22 cellular contexts compared by ENCODE assay signal in genomic region chr11:118091690-118092089, GRCh38. TPM values are rescaled to one million over a fixed set of nuclear protein-coding genes. Genes with fewer than 3 reads are reported as not detected.
DNase-seq lines count a peak whose midpoint lies in the region; ATAC-seq, FAIRE-seq and TF ChIP-seq lines count a peak whose summit lies in the region.
"Had no signal": no experiment of that assay in that cellular context is flagged by ENCODE, and none has a peak within 500 bp of the region (broad histone marks: within the 10 kb centered on the region; RNA-seq: fewer than 3 reads in every experiment).

No MANE protein-coding gene starts in this region.

- in situ Hi-C loops in HepG2 (cut with HindIII; ENCODE audit: extremely low pct_ligation_motif_present, low pct_unique_long_range_greater_than_20kb) = no loop called here

- DNase-seq in HepG2 (ENCODE audit: low spot score) (no peak), right lobe of liver (no peak), mucosa of descending colon (no peak), small intestine (peak; percentile 62), thyroid gland (no peak)
- no peak for DNase-seq in stimulated activated naive CD4-positive, alpha-beta T cell treated with Interleukin-2 at 50 U/mL for 16 hours (lab: John Stamatoyannopoulos, UW)
- DNase-seq: BE2C; C1 segment of cervical spinal cord; CD4-positive, CD25-positive, alpha-beta regulatory T cell; CD8-positive, alpha-beta memory T cell; COR-L47; GM23248; IMR-90 had no signal

- no peak for TF ChIP-seq RAD21 in HepG2 (CRISPR knock-in tag; IDR thresholded peaks at IDR 0.05)

- TF ChIP-seq CTCF in HepG2 (CRISPR knock-in tag; IDR thresholded peaks at IDR 0.05) (no peak), right lobe of liver (IDR thresholded peaks at IDR 0.05) (no peak), mucosa of descending colon (IDR thresholded peaks at IDR 0.05) (no peak), thyroid gland (IDR thresholded peaks at IDR 0.05) (no peak)

- H3K27ac ChIP-seq in HepG2 (ENCODE audit: extremely low read length, insufficient read depth, low read length) (no peak overlapping the region), right lobe of liver (no peak overlapping the region), small intestine (ENCODE audit: low read depth in 1 of 2, low read length in 1 of 2) (no peak overlapping the region), thyroid gland (no peak overlapping the region)
- H3K27ac ChIP-seq: GM23248, HL-60 had no signal

- peaks cover 0 to 7% of the 10 kb centered on the region in 2 experiments; a peak in 1 of 5 replicates for H3K27me3 ChIP-seq in HepG2 (ENCODE audit: control insufficient read depth in 1 of 2, insufficient read depth in 2 of 2, low read length in 2 of 2)
- H3K27me3 ChIP-seq in right lobe of liver = no peaks in the 10 kb centered on the region
- no peaks in the 10 kb centered on the region for H3K27me3 ChIP-seq in small intestine (ENCODE audit: control insufficient read depth in 2 of 2, insufficient read depth in 2 of 2, low read length in 2 of 2)
- H3K27me3 ChIP-seq in thyroid gland = no peaks in the 10 kb centered on the region

- H3K4me1 ChIP-seq in HepG2 (ENCODE audit: insufficient read depth, low read length) (peaks cover 93% of the 10 kb centered on the region), right lobe of liver (peaks cover 0 to 7% (median 0%) of the 10 kb centered on the region in 4 donors), mucosa of descending colon (ENCODE audit: low read depth) (peaks cover 36% of the 10 kb centered on the region), small intestine (ENCODE audit: control insufficient read depth in 2 of 2, insufficient read depth in 1 of 2, low read depth in 1 of 2, low read length in 1 of 2) (peaks cover 5 to 9% of the 10 kb centered on the region in 2 donors), thyroid gland (peaks cover 0 to 14% of the 10 kb centered on the region in 2 donors)
- H3K4me1 ChIP-seq: BE2C, HAP-1 had no signal

- intact Hi-C loops in HepG2 (cut with micrococcal nuclease; ENCODE audit: unreplicated experiment) = no loop called here
- intact Hi-C loops in right lobe of liver (cut with DNase I) = no loop called here
- intact Hi-C loops in mucosa of descending colon (cut with DNase I, micrococcal nuclease) = no loop called here
- intact Hi-C loops in thyroid gland (cut with DNase I) = no loop called here

- no peak overlapping the region for H2AFZ ChIP-seq in HepG2 (ENCODE audit: low read length)
- H2AFZ ChIP-seq: GM23248 had no signal

- POLR2A ChIA-PET in HepG2 (lab: Yijun Ruan, JAX) = no interaction called here

- CTCF ChIA-PET in HepG2 (lab: Yijun Ruan, JAX; ENCODE audit: low intra/inter-chr PET ratio, low total read pairs) = no interaction called here

- H3K36me3 ChIP-seq in HepG2 (replicated peaks in 1 of 2; ENCODE audit: control insufficient read depth in 1 of 2, insufficient read depth in 2 of 2, low read length in 2 of 2) (no peaks in the 10 kb centered on the region), right lobe of liver (no peaks in the 10 kb centered on the region), mucosa of descending colon (ENCODE audit: low read depth) (peaks cover 5% of the 10 kb centered on the region), small intestine (ENCODE audit: control insufficient read depth in 2 of 2, insufficient read depth in 2 of 2, low read length in 2 of 2) (no peaks in the 10 kb centered on the region), thyroid gland (no peaks in the 10 kb centered on the region)
- H3K36me3 ChIP-seq: BE2C, HAP-1 had no signal

- H3K9me3 ChIP-seq in HepG2 (ENCODE audit: low read length) (peaks cover 12% of the 10 kb centered on the region), right lobe of liver (no peaks in the 10 kb centered on the region), mucosa of descending colon (no peaks in the 10 kb centered on the region), small intestine (ENCODE audit: control insufficient read depth, low read depth) (no peaks in the 10 kb centered on the region), thyroid gland (no peaks in the 10 kb centered on the region)

- BruUV-seq in HepG2 (replicated peaks; lab: Mats Ljungman, UMichigan) = no TSS peak

- no peaks in the 10 kb centered on the region for H3K79me2 ChIP-seq in HepG2 (ENCODE audit: insufficient read depth, low read length)

- peak overlapping the region; percentile 45 for H3K4me2 ChIP-seq in HepG2 (ENCODE audit: low read depth, low read length)

- WGBS in HepG2 (ENCODE audit: low lambda C conversion rate) = 16% methylated on average over 6 of the region's 6 CpGs
- WGBS in right lobe of liver (ENCODE audit: insufficient coverage, low coverage, low lambda C conversion rate, missing lambda C conversion rate) = 38% methylated on average over 4 of the region's 6 CpGs
- 13 to 45% (median 34%) methylated on average over 6 of the region's 6 CpGs for WGBS in small intestine, 3 donors
- WGBS in thyroid gland, 2 donors = 86 to 91% methylated on average over 6 of the region's 6 CpGs

- H3K4me3 ChIP-seq in HepG2 (replicated peaks in 1 of 3; ENCODE audit: insufficient read depth in 1 of 3, low read depth in 2 of 3, low read length in 3 of 3) (no peak overlapping the region), right lobe of liver (no peak overlapping the region), mucosa of descending colon (no peak overlapping the region), small intestine (ENCODE audit: low read depth in 1 of 2, low read length in 2 of 2) (no peak overlapping the region), thyroid gland (replicated peaks in 1 of 3) (no peak overlapping the region)
- H3K4me3 ChIP-seq: GM23248, HAP-1 had no signal

- no peak overlapping the region for H3K9ac ChIP-seq in HepG2 (ENCODE audit: insufficient read depth, low read depth, low read length)
- H3K9ac ChIP-seq: GM23248 had no signal

- no peaks in the 10 kb centered on the region for H4K20me1 ChIP-seq in HepG2 (ENCODE audit: insufficient read depth, low read length)

- ATAC-seq in HepG2 (peak; percentile 44), right lobe of liver (no peak), mucosa of descending colon (peak; percentile 35), HG03571 (IDR thresholded peaks at IDR 0.05; ENCODE audit: unreplicated experiment) (no peak)

- FAIRE-seq in HepG2 (lab: Jason Lieb, UNC) (peak; percentile 32), small intestine (lab: Jason Lieb, UNC) (no peak)
- FAIRE-seq: D721Med, G401.6, GM12891 had no signal

- TF ChIP-seq EP300 in HepG2 (IDR thresholded peaks at IDR 0.05; ENCODE audit: low read depth in 2 of 2, low read length in 2 of 2) (no peak), HepG2 (CRISPR knock-in tag; IDR thresholded peaks at IDR 0.05; ENCODE audit: borderline replicate concordance) (no peak)

- TF ChIP-seq POLR2A in HepG2 (IDR thresholded peaks at IDR 0.05; ENCODE audit: insufficient read depth in 1 of 2, low read depth in 2 of 2, low read length in 2 of 2) (no peak), right lobe of liver (IDR thresholded peaks at IDR 0.05) (no peak), thyroid gland (IDR thresholded peaks at IDR 0.05) (no peak)

RNA-seq across cellular contexts. Expression of gene SMIM35, which starts 4.9 kb away (rescaled TPM):
- total RNA-seq in HepG2 (2016; rRNA removed; fragmentation: Illumina TruSeq; extraction: Trizol) = not detected in 2 replicates
- not detected in 2 replicates for total RNA-seq in HepG2 (2016; cell fraction: cytosol; rRNA removed; fragmentation: Illumina TruSeq; extraction: Trizol; ENCODE audit: low read depth)
- total RNA-seq in HepG2 (2016; cell fraction: insoluble cytoplasmic fraction; rRNA removed; fragmentation: Illumina TruSeq; extraction: Trizol) = not detected in 2 replicates
- not detected in 2 replicates for total RNA-seq in HepG2 (2016; cell fraction: membrane; rRNA removed; fragmentation: Illumina TruSeq; extraction: Trizol)
- total RNA-seq in HepG2 (2016; cell fraction: nucleus; rRNA removed; fragmentation: Illumina TruSeq; extraction: Trizol) = not detected in 2 replicates
- polyA plus RNA-seq in HepG2 (2011; rRNA removed) = 0.04 TPM in 1 of 2 replicates, not detected in the other
- 0.01 TPM in 1 of 2 replicates, not detected in the other for polyA plus RNA-seq in HepG2 (2011; cell fraction: cytosol; rRNA removed)
- 0.05 TPM in 2 replicates for polyA plus RNA-seq in HepG2 (2011; cell fraction: nucleus; rRNA removed)
- not detected in 2 replicates for polyA plus RNA-seq in HepG2 (2012)
- not detected in 2 replicates for polyA plus RNA-seq in HepG2 (2016; cell fraction: cytosol; fragmentation: Illumina TruSeq; extraction: Trizol; ENCODE audit: low read depth)
- not detected in 2 replicates for polyA plus RNA-seq in HepG2 (2016; cell fraction: insoluble cytoplasmic fraction; fragmentation: Illumina TruSeq; extraction: Trizol; ENCODE audit: low read depth)
- polyA plus RNA-seq in HepG2 (2016; cell fraction: membrane; fragmentation: Illumina TruSeq; extraction: Trizol; ENCODE audit: low read depth) = not detected in 2 replicates
- not detected in 2 replicates for polyA plus RNA-seq in HepG2 (2016; cell fraction: nucleus; fragmentation: Illumina TruSeq; extraction: Trizol; ENCODE audit: insufficient read depth, low read depth)
- polyA minus RNA-seq in HepG2 (2011; rRNA and poly(A)+ RNA removed; ENCODE audit: low replicate concordance) = 0.04 TPM in 1 of 2 replicates, not detected in the other
- not detected in 2 replicates for polyA minus RNA-seq in HepG2 (2011; cell fraction: cytosol; rRNA and poly(A)+ RNA removed)
- polyA minus RNA-seq in HepG2 (2011; cell fraction: nucleus; rRNA and poly(A)+ RNA removed) = not detected in 2 replicates
- total RNA-seq in right lobe of liver = not detected
- not detected for total RNA-seq in mucosa of descending colon
- under 1 TPM in 1 of 3 donors, not detected in 2; 0.03 TPM for polyA plus RNA-seq in small intestine
- not detected for total RNA-seq in thyroid gland
- total RNA-seq: A172, GM23248, H4, HT1080, IMR-90 had no signal
- polyA plus RNA-seq: GM23248, IMR-90 had no signal

RNA-seq across cellular contexts. Expression of gene TMPRSS4, which starts 14.8 kb away (rescaled TPM):
- not detected in 2 replicates for total RNA-seq in HepG2 (2016; rRNA removed; fragmentation: Illumina TruSeq; extraction: Trizol)
- not detected in 2 replicates for total RNA-seq in HepG2 (2016; cell fraction: cytosol; rRNA removed; fragmentation: Illumina TruSeq; extraction: Trizol; ENCODE audit: low read depth)
- not detected in 2 replicates for total RNA-seq in HepG2 (2016; cell fraction: insoluble cytoplasmic fraction; rRNA removed; fragmentation: Illumina TruSeq; extraction: Trizol)
- not detected in 2 replicates for total RNA-seq in HepG2 (2016; cell fraction: membrane; rRNA removed; fragmentation: Illumina TruSeq; extraction: Trizol)
- not detected in 2 replicates for total RNA-seq in HepG2 (2016; cell fraction: nucleus; rRNA removed; fragmentation: Illumina TruSeq; extraction: Trizol)
- polyA plus RNA-seq in HepG2 (2011; rRNA removed) = 0.18 and 0.32 TPM in 2 replicates
- 0.06 and 0.09 TPM in 2 replicates for polyA plus RNA-seq in HepG2 (2011; cell fraction: cytosol; rRNA removed)
- 0.17 and 0.29 TPM in 2 replicates for polyA plus RNA-seq in HepG2 (2011; cell fraction: nucleus; rRNA removed)
- 0.27 and 0.35 TPM in 2 replicates for polyA plus RNA-seq in HepG2 (2012)
- polyA plus RNA-seq in HepG2 (2016; cell fraction: cytosol; fragmentation: Illumina TruSeq; extraction: Trizol; ENCODE audit: low read depth) = not detected in 2 replicates
- not detected in 2 replicates for polyA plus RNA-seq in HepG2 (2016; cell fraction: insoluble cytoplasmic fraction; fragmentation: Illumina TruSeq; extraction: Trizol; ENCODE audit: low read depth)
- polyA plus RNA-seq in HepG2 (2016; cell fraction: membrane; fragmentation: Illumina TruSeq; extraction: Trizol; ENCODE audit: low read depth) = not detected in 2 replicates
- polyA plus RNA-seq in HepG2 (2016; cell fraction: nucleus; fragmentation: Illumina TruSeq; extraction: Trizol; ENCODE audit: insufficient read depth, low read depth) = not detected in 2 replicates
- polyA minus RNA-seq in HepG2 (2011; rRNA and poly(A)+ RNA removed; ENCODE audit: low replicate concordance) = not detected in 2 replicates
- not detected in 2 replicates for polyA minus RNA-seq in HepG2 (2011; cell fraction: cytosol; rRNA and poly(A)+ RNA removed)
- polyA minus RNA-seq in HepG2 (2011; cell fraction: nucleus; rRNA and poly(A)+ RNA removed) = 0.25 TPM in 1 of 2 replicates, not detected in the other
- total RNA-seq in right lobe of liver = under 1 TPM in 2 of 6 experiments, not detected in 4; 0.35 to 0.51 TPM
- total RNA-seq in mucosa of descending colon = 100 to 1,000 TPM; 159 to 648 (median 243) TPM
- 10 to 100 TPM; 20.0 to 59.4 (median 29.3) TPM for polyA plus RNA-seq in small intestine
- total RNA-seq in thyroid gland = 1 to 10 TPM in 2 of 4 donors, under 1 TPM in 1, not detected in 1; 0.83 to 1.5 (median 1.1) TPM
- total RNA-seq: A172; CD4-positive, CD25-positive, alpha-beta regulatory T cell; CD8-positive, alpha-beta memory T cell; GM23248; H4; HT1080; IMR-90 had no signal
- polyA plus RNA-seq: CD4-positive, CD25-positive, alpha-beta regulatory T cell; CD8-positive, alpha-beta memory T cell; GM23248; IMR-90 had no signal

Comparison
In these comparisons a context has a peak if more than half of its experiments do, and no peak if none do; other contexts are left out.
1. ATAC-seq: peak in HepG2 (single experiment) and mucosa of descending colon (single experiment); none in right lobe of liver (0 of 4) and HG03571 (single experiment).
2. RNA of gene TMPRSS4, which starts 14.8 kb away (total RNA-seq): 159 to 648 TPM in mucosa of descending colon; 0.83 to 1.5 TPM in thyroid gland, not detected in HepG2 and 0.35 to 0.51 TPM in right lobe of liver; every median in the first group is over 10 times any median in the second.